Comparison of ENCODE assay signal across 18 cellular contexts in genomic region chr15:38888701-38889154, GRCh38.
A peak's percentile ranks its signal among the peaks of the same experiment; 100 is the strongest.
DNase-seq lines count a peak whose midpoint lies in the region; ATAC-seq, FAIRE-seq and TF ChIP-seq lines count a peak whose summit lies in the region.
"Had no signal": no experiment of that assay in that cellular context is flagged by ENCODE, and none has a peak within 500 bp of the region (broad histone marks: within the 10 kb centered on the region; RNA-seq: fewer than 3 reads in every experiment).

No MANE protein-coding gene starts in this region.

- no peaks in the 10 kb centered on the region for H3K36me3 ChIP-seq in cardiac muscle cell
- no peaks in the 10 kb centered on the region for H3K36me3 ChIP-seq in heart right ventricle
- no peaks in the 10 kb centered on the region for H3K36me3 ChIP-seq in pancreas
- H3K36me3 ChIP-seq: BLaER1 treated with 17β-estradiol and CSF1 and Interleukin-3, amounts not matched to agents 10 nM and 100 nM; MG63 had no signal

- H3K27me3 ChIP-seq in cardiac muscle cell (no peaks in the 10 kb centered on the region), heart right ventricle (no peaks in the 10 kb centered on the region), pancreas (no peaks in the 10 kb centered on the region)
- H3K27me3 ChIP-seq: BLaER1 treated with 17β-estradiol and CSF1 and Interleukin-3, amounts not matched to agents 10 nM and 100 nM; MG63 had no signal

- peak in 1 of 2 donors; percentile 42 for DNase-seq in cardiac muscle cell (ENCODE audit: low read depth in 1 of 2, low spot score in 1 of 2)
- DNase-seq in heart right ventricle = no peak
- no peak for DNase-seq in epithelial cell of prostate (ENCODE audit: low read depth, low spot score)
- peak in 4 of 6 donors; percentile 29 to 67 (median 52) for DNase-seq in pancreas
- DNase-seq in hippocampal formation (lab: John Stamatoyannopoulos, UW) = no peak
- DNase-seq in effector CD4-positive, alpha-beta T cell = no peak
- DNase-seq in amniotic stem cell (lab: John Stamatoyannopoulos, UW) = no peak
- DNase-seq: DMS 273 treated with DMSO at 0.1 percent for 48 hours, EL, MG63, NCI-H1092, NCI-H146, NCI-H2081 treated with DMSO at 0.1 percent for 48 hours, NCI-H510A, NCI-H774 had no signal

- intact Hi-C loops in heart right ventricle (cut with DNase I) (no loop called here), pancreas (cut with DNase I) (no loop called here)

- 82 to 84% methylated on average over 5 of the region's 5 CpGs for WGBS in heart right ventricle, 2 donors
- 59 to 65% methylated on average over 5 of the region's 5 CpGs for WGBS in pancreas, 2 donors

- ATAC-seq in heart right ventricle (no peak), pancreas (peak; percentile 42 to 89 (median 82)), GM21717 (IDR thresholded peaks at IDR 0.05; ENCODE audit: unreplicated experiment) (no peak)

- H3K4me1 ChIP-seq in cardiac muscle cell (ENCODE audit: low read depth) = peaks cover 34% of the 10 kb centered on the region
- H3K4me1 ChIP-seq in heart right ventricle = peaks cover 0 to 5% (median 0%) of the 10 kb centered on the region in 9 donors
- H3K4me1 ChIP-seq in pancreas = peaks cover 0 to 10% (median 0%) of the 10 kb centered on the region in 3 donors

- H3K4me3 ChIP-seq in cardiac muscle cell (no peak overlapping the region), heart right ventricle (no peak overlapping the region), pancreas (no peak overlapping the region)
- H3K4me3 ChIP-seq: BLaER1 treated with 17β-estradiol and CSF1 and Interleukin-3, amounts not matched to agents 10 nM and 100 nM; MG63 had no signal

- H3K9me3 ChIP-seq in cardiac muscle cell (ENCODE audit: low read depth) (no peaks in the 10 kb centered on the region), heart right ventricle (peaks cover 0 to 14% (median 0%) of the 10 kb centered on the region in 11 donors), pancreas (no peaks in the 10 kb centered on the region)

- no peak for FAIRE-seq in pancreas (lab: Jason Lieb, UNC)
- FAIRE-seq: H1 had no signal

- peak overlapping the region; percentile 65 for H3K27ac ChIP-seq in cardiac muscle cell
- H3K27ac ChIP-seq in heart right ventricle = no peak overlapping the region
- H3K27ac ChIP-seq in epithelial cell of prostate = peak overlapping the region; percentile 10
- peak overlapping the region in 3 of 4 donors; percentile 9 to 44 (median 33) for H3K27ac ChIP-seq in pancreas
- H3K27ac ChIP-seq: BLaER1 treated with 17β-estradiol and CSF1 and Interleukin-3, amounts not matched to agents 10 nM and 100 nM had no signal

- no peak for TF ChIP-seq CTCF in cardiac muscle cell (IDR thresholded peaks at IDR 0.05; ENCODE audit: low read depth, low read length)
- TF ChIP-seq CTCF in heart right ventricle (IDR thresholded peaks at IDR 0.05) = no peak
- TF ChIP-seq CTCF in pancreas (IDR thresholded peaks at IDR 0.05) = no peak

Comparison
In these comparisons a context has a peak if more than half of its experiments do, and no peak if none do; other contexts are left out.
1. H3K27ac ChIP-seq: peak in cardiac muscle cell (single experiment), epithelial cell of prostate (single experiment) and pancreas (3 of 4); none in heart right ventricle (0 of 10).
2. DNase-seq: peak in pancreas (4 of 6); none in heart right ventricle (0 of 2), epithelial cell of prostate (single experiment), hippocampal formation (0 of 2), effector CD4-positive, alpha-beta T cell (single experiment) and amniotic stem cell (single experiment).
3. ATAC-seq: peak in pancreas (4 of 4); none in heart right ventricle (0 of 8) and GM21717 (single experiment).